Comparison of ENCODE assay signal across 1 cellular context in genomic region chr1:154237435-154237834, GRCh38.
TF ChIP-seq lines count a peak whose summit lies in the region.

No MANE protein-coding gene starts in this region.

TF ChIP-seq in HepG2, 621 proteins besides CTCF, POLR2A, EP300 and RAD21 (continued from another document and continues in another):
- TF ChIP-seq, protein P1, sequence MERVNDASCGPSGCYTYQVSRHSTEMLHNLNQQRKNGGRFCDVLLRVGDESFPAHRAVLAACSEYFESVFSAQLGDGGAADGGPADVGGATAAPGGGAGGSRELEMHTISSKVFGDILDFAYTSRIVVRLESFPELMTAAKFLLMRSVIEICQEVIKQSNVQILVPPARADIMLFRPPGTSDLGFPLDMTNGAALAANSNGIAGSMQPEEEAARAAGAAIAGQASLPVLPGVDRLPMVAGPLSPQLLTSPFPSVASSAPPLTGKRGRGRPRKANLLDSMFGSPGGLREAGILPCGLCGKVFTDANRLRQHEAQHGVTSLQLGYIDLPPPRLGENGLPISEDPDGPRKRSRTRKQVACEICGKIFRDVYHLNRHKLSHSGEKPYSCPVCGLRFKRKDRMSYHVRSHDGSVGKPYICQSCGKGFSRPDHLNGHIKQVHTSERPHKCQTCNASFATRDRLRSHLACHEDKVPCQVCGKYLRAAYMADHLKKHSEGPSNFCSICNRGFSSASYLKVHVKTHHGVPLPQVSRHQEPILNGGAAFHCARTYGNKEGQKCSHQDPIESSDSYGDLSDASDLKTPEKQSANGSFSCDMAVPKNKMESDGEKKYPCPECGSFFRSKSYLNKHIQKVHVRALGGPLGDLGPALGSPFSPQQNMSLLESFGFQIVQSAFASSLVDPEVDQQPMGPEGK (CRISPR knock-in tag; IDR thresholded peaks at IDR 0.05), result no peak
- TF ChIP-seq HNRNPL (IDR thresholded peaks at IDR 0.05; ENCODE audit: low read depth, low read length) (no peak), HOXA3 (CRISPR knock-in tag; IDR thresholded peaks at IDR 0.05) (0 out of 2 replicates have a peak, but pooled peaks have one; percentile 23), PHF21A (CRISPR knock-in tag; IDR thresholded peaks at IDR 0.05) (peak; percentile 80), NR2F1 (CRISPR knock-in tag; IDR thresholded peaks at IDR 0.05) (peak in 1 of 2 experiments; percentile 64; a peak in 3 of 4 replicates), HMG20A (CRISPR knock-in tag; IDR thresholded peaks at IDR 0.05; ENCODE audit: borderline replicate concordance) (peak; percentile 57; the same call in 1 of the 2 replicates), ZNF441 (CRISPR knock-in tag; IDR thresholded peaks at IDR 0.05; ENCODE audit: borderline replicate concordance) (no peak), ZNF484 (CRISPR knock-in tag; IDR thresholded peaks at IDR 0.05; ENCODE audit: borderline replicate concordance, low read depth) (no peak), JUN (CRISPR knock-in tag; IDR thresholded peaks at IDR 0.05) (no peak), GFI1 (CRISPR knock-in tag; IDR thresholded peaks at IDR 0.05; ENCODE audit: borderline replicate concordance) (peak; percentile 79; the same call in 1 of the 2 replicates), HOXD1 (CRISPR knock-in tag; IDR thresholded peaks at IDR 0.05) (0 out of 2 replicates have a peak, but pooled peaks have one; percentile 42), PITX1 (CRISPR knock-in tag; IDR thresholded peaks at IDR 0.05) (no peak; the same call in 1 of the 2 replicates), TCF7L2 (IDR thresholded peaks at IDR 0.05; ENCODE audit: low read depth, low read length) (peak; percentile 43; the same call in 1 of the 2 replicates), ZHX1 (CRISPR knock-in tag; IDR thresholded peaks at IDR 0.05; ENCODE audit: low read depth) (no peak), PCBP2 (optimal IDR thresholded peaks at IDR 0.05; ENCODE audit: low read depth, low read length, poor library complexity, severe bottlenecking) (no peak), ZNF891 (CRISPR knock-in tag; IDR thresholded peaks at IDR 0.05) (no peak), ZNF576 (CRISPR knock-in tag; IDR thresholded peaks at IDR 0.05) (no peak), ZNF556 (CRISPR knock-in tag; IDR thresholded peaks at IDR 0.05; ENCODE audit: borderline replicate concordance) (no peak), NR2C2 (CRISPR knock-in tag; IDR thresholded peaks at IDR 0.05; ENCODE audit: borderline replicate concordance) (peak; percentile 88), ZNF547 (CRISPR knock-in tag; IDR thresholded peaks at IDR 0.05) (no peak), ZFP62 (CRISPR knock-in tag; IDR thresholded peaks at IDR 0.05) (no peak), ZNF660 (CRISPR knock-in tag; IDR thresholded peaks at IDR 0.05; ENCODE audit: borderline replicate concordance, low read depth) (no peak), BRD4 (CRISPR knock-in tag; IDR thresholded peaks at IDR 0.05) (no peak), TFDP1 (CRISPR knock-in tag; IDR thresholded peaks at IDR 0.05; ENCODE audit: borderline replicate concordance) (no peak), ZNF574 (CRISPR knock-in tag; IDR thresholded peaks at IDR 0.05) (no peak), PRMT3 (CRISPR knock-in tag; IDR thresholded peaks at IDR 0.05; ENCODE audit: borderline replicate concordance, low read depth) (no peak), HDAC6 (IDR thresholded peaks at IDR 0.05; ENCODE audit: low read depth, low read length) (no peak), SOX13 (IDR thresholded peaks at IDR 0.05) (0 out of 2 replicates have a peak, but pooled peaks have one; percentile 14), SOX13 (CRISPR knock-in tag; conservative IDR thresholded peaks at IDR 0.05 in 1 of 2, IDR thresholded peaks at IDR 0.05 in 1 of 2) (peak in 1 of 2 experiments; percentile 92; a peak in 2 of 4 replicates), ZNF773 (CRISPR knock-in tag; IDR thresholded peaks at IDR 0.05; ENCODE audit: borderline replicate concordance) (no peak), ZNF589 (CRISPR knock-in tag; conservative IDR thresholded peaks at IDR 0.05) (no peak), GABPA (IDR thresholded peaks at IDR 0.05; ENCODE audit: low read depth, low read length) (no peak), GABPA (CRISPR knock-in tag; IDR thresholded peaks at IDR 0.05; ENCODE audit: low read depth) (peak; percentile 38; the same call in 1 of the 2 replicates), IRF2 (CRISPR knock-in tag; IDR thresholded peaks at IDR 0.05) (peak; percentile 30; the same call in 1 of the 2 replicates), NONO (IDR thresholded peaks at IDR 0.05) (no peak), NONO (CRISPR knock-in tag; conservative IDR thresholded peaks at IDR 0.05) (no peak), XRCC5 (optimal IDR thresholded peaks at IDR 0.05; ENCODE audit: low read length) (no peak), ZNF816 (CRISPR knock-in tag; IDR thresholded peaks at IDR 0.05; ENCODE audit: borderline replicate concordance) (peak; percentile 71; the same call in 1 of the 2 replicates), SMAD9 (CRISPR knock-in tag; IDR thresholded peaks at IDR 0.05) (no peak), ZNF703 (CRISPR knock-in tag; IDR thresholded peaks at IDR 0.05; ENCODE audit: borderline replicate concordance) (no peak), ZMAT3 (CRISPR knock-in tag; conservative IDR thresholded peaks at IDR 0.05) (0 out of 2 replicates have a peak, but pooled peaks have one; percentile 26), ELK4 (CRISPR knock-in tag; IDR thresholded peaks at IDR 0.05; ENCODE audit: borderline replicate concordance) (no peak), JARID2 (CRISPR knock-in tag; IDR thresholded peaks at IDR 0.05; ENCODE audit: insufficient replicate concordance) (no peak), MIXL1 (CRISPR knock-in tag; IDR thresholded peaks at IDR 0.05) (peak; percentile 96), ZBTB1 (CRISPR knock-in tag; IDR thresholded peaks at IDR 0.05; ENCODE audit: borderline replicate concordance) (no peak), AGO2 (optimal IDR thresholded peaks at IDR 0.05; ENCODE audit: low read depth, low read length) (no peak), KLF13 (CRISPR knock-in tag; IDR thresholded peaks at IDR 0.05) (no peak), SIX1 (CRISPR knock-in tag; IDR thresholded peaks at IDR 0.05; ENCODE audit: borderline replicate concordance) (peak; percentile 81; the same call in 1 of the 2 replicates), RFX1 (IDR thresholded peaks at IDR 0.05) (no peak), NFE2L1 (CRISPR knock-in tag; IDR thresholded peaks at IDR 0.05; ENCODE audit: borderline replicate concordance) (no peak)
- TF ChIP-seq, protein P2, sequence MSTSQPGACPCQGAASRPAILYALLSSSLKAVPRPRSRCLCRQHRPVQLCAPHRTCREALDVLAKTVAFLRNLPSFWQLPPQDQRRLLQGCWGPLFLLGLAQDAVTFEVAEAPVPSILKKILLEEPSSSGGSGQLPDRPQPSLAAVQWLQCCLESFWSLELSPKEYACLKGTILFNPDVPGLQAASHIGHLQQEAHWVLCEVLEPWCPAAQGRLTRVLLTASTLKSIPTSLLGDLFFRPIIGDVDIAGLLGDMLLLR (CRISPR knock-in tag; IDR thresholded peaks at IDR 0.05), result no peak
- TF ChIP-seq, protein P3, sequence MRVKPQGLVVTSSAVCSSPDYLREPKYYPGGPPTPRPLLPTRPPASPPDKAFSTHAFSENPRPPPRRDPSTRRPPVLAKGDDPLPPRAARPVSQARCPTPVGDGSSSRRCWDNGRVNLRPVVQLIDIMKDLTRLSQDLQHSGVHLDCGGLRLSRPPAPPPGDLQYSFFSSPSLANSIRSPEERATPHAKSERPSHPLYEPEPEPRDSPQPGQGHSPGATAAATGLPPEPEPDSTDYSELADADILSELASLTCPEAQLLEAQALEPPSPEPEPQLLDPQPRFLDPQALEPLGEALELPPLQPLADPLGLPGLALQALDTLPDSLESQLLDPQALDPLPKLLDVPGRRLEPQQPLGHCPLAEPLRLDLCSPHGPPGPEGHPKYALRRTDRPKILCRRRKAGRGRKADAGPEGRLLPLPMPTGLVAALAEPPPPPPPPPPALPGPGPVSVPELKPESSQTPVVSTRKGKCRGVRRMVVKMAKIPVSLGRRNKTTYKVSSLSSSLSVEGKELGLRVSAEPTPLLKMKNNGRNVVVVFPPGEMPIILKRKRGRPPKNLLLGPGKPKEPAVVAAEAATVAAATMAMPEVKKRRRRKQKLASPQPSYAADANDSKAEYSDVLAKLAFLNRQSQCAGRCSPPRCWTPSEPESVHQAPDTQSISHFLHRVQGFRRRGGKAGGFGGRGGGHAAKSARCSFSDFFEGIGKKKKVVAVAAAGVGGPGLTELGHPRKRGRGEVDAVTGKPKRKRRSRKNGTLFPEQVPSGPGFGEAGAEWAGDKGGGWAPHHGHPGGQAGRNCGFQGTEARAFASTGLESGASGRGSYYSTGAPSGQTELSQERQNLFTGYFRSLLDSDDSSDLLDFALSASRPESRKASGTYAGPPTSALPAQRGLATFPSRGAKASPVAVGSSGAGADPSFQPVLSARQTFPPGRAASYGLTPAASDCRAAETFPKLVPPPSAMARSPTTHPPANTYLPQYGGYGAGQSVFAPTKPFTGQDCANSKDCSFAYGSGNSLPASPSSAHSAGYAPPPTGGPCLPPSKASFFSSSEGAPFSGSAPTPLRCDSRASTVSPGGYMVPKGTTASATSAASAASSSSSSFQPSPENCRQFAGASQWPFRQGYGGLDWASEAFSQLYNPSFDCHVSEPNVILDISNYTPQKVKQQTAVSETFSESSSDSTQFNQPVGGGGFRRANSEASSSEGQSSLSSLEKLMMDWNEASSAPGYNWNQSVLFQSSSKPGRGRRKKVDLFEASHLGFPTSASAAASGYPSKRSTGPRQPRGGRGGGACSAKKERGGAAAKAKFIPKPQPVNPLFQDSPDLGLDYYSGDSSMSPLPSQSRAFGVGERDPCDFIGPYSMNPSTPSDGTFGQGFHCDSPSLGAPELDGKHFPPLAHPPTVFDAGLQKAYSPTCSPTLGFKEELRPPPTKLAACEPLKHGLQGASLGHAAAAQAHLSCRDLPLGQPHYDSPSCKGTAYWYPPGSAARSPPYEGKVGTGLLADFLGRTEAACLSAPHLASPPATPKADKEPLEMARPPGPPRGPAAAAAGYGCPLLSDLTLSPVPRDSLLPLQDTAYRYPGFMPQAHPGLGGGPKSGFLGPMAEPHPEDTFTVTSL (CRISPR knock-in tag; IDR thresholded peaks at IDR 0.05; ENCODE audit: borderline replicate concordance), result peak; percentile 90; the same call in 1 of the 2 replicates
- TF ChIP-seq, protein P4, sequence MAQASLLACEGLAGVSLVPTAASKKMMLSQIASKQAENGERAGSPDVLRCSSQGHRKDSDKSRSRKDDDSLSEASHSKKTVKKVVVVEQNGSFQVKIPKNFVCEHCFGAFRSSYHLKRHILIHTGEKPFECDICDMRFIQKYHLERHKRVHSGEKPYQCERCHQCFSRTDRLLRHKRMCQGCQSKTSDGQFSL (CRISPR knock-in tag; IDR thresholded peaks at IDR 0.05), result no peak
